Comparison of ENCODE assay signal across 1 cellular context in genomic region chr14:95162641-95163040, GRCh38.
A peak's percentile ranks its signal among the peaks of the same experiment; 100 is the strongest.
TF ChIP-seq lines count a peak whose summit lies in the region.

No MANE protein-coding gene starts in this region.

TF ChIP-seq in GM23338, 12 proteins besides CTCF, POLR2A, EP300 and RAD21:
- TF ChIP-seq ZNF462 (CRISPR knock-in tag; IDR thresholded peaks at IDR 0.05) (0 out of 2 replicates have a peak, but pooled peaks have one; percentile 68), REST (IDR thresholded peaks at IDR 0.05; ENCODE audit: unreplicated experiment) (no peak), ZNF114 (CRISPR knock-in tag; IDR thresholded peaks at IDR 0.05) (no peak), ZNF331 (CRISPR knock-in tag; IDR thresholded peaks at IDR 0.05; ENCODE audit: low read depth) (no peak)
TF ChIP-seq in GM23338: peak in this region for 1.
